Comparison of ENCODE assay signal across 8 cellular contexts in the genomic region with DNA sequence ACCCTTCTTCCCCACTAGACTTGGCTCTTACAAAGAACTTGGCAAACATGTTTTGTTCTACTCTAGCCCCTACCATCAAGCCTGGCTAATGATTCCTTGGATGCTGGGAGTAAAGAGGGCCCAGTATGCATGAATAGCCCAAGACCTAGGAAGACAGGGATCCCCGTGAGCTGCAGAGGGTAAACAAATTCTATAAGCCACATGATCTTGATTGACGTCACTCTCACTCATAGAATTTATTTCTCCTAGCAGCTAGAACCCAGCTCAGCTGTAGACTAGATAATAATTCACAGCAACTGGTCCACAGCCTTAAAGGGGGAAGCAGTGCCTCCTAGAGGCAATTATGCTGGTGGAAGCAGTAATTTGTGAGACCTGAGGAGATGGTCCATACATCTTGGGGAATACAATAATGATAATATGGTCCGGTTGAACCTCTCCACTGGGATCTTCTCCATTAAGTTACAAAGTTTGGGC. TPM values are rescaled to one million over a fixed set of nuclear protein-coding genes. Genes with fewer than 3 reads are reported as not detected.
DNase-seq lines count a peak whose midpoint lies in the region; ATAC-seq, FAIRE-seq and TF ChIP-seq lines count a peak whose summit lies in the region.

No MANE protein-coding gene starts in this region.

- no peaks in the 10 kb centered on the region for H3K27me3 ChIP-seq in astrocyte (ENCODE audit: insufficient read depth, low read length)

- no peak for FAIRE-seq in astrocyte (lab: Jason Lieb, UNC)

- TF ChIP-seq CTCF in astrocyte (IDR thresholded peaks at IDR 0.05; ENCODE audit: insufficient read depth, low read depth, low read length), result no peak
- peak; percentile 27 for TF ChIP-seq CTCF in neural crest cell (conservative IDR thresholded peaks at IDR 0.05)

- H3K9me3 Mint-ChIP-seq in astrocyte (ENCODE audit: unreplicated experiment) (no peaks in the 10 kb centered on the region), neural crest cell (no peaks in the 10 kb centered on the region)

- H3K4me1 Mint-ChIP-seq in astrocyte (ENCODE audit: low read depth, unreplicated experiment) (peaks cover 5% of the 10 kb centered on the region), neural crest cell (peaks cover 4% of the 10 kb centered on the region)

- H4K20me1 ChIP-seq in astrocyte (ENCODE audit: insufficient read depth, low read length), result peaks cover 14% of the 10 kb centered on the region

- DNase-seq in KBM-7 (peak; percentile 38), astrocyte (ENCODE audit: low read depth) (no peak), neural crest cell (ENCODE audit: low read depth, low spot score) (no peak), glomerular visceral epithelial cell (ENCODE audit: extremely low spot score) (no peak), dedifferentiated amniotic fluid mesenchymal stem cell (ENCODE audit: extremely low spot score) (no peak), islet precursor cell (no peak), amygdala (lab: John Stamatoyannopoulos, UW) (no peak)

- H3K36me3 ChIP-seq in astrocyte (ENCODE audit: insufficient read depth, low read length), result no peaks in the 10 kb centered on the region

- no peak overlapping the region for H3K27ac ChIP-seq in astrocyte (ENCODE audit: low read depth, low read length)

- H3K79me2 ChIP-seq in astrocyte (ENCODE audit: insufficient read depth, low read length), result no peaks in the 10 kb centered on the region

- H2AFZ ChIP-seq in astrocyte (ENCODE audit: low read depth, low read length), result no peak overlapping the region

- H3K4me1 ChIP-seq in astrocyte (ENCODE audit: insufficient read depth, low read length), result no peaks in the 10 kb centered on the region

- H3K4me3 Mint-ChIP-seq in astrocyte (ENCODE audit: unreplicated experiment), result no peak overlapping the region
- H3K4me3 Mint-ChIP-seq in neural crest cell, result no peak overlapping the region

- in situ Hi-C loops in KBM-7 (cut with MboI; ENCODE audit: low pct_unique_long_range_greater_than_20kb, low sequenced_read_pairs), result no loop called here

- H3K4me3 ChIP-seq in astrocyte (ENCODE audit: insufficient read depth, low read depth, low read length), result no peak overlapping the region

- H3K27ac Mint-ChIP-seq in astrocyte (ENCODE audit: unreplicated experiment) (peak overlapping the region; percentile 47), neural crest cell (ENCODE audit: unreplicated experiment) (no peak overlapping the region)

- H3K36me3 Mint-ChIP-seq in astrocyte (ENCODE audit: low read depth, unreplicated experiment), result peaks cover 7% of the 10 kb centered on the region
- no peaks in the 10 kb centered on the region for H3K36me3 Mint-ChIP-seq in neural crest cell (ENCODE audit: low read depth)

- no peak overlapping the region for H3K9ac ChIP-seq in astrocyte (ENCODE audit: low read length)

- H3K27me3 Mint-ChIP-seq in astrocyte (ENCODE audit: low read depth, unreplicated experiment) (no peaks in the 10 kb centered on the region), neural crest cell (ENCODE audit: low read depth) (no peaks in the 10 kb centered on the region)

- no peak overlapping the region for H3K4me2 ChIP-seq in astrocyte (ENCODE audit: low read length)

- H3K9me3 ChIP-seq in astrocyte (ENCODE audit: insufficient read depth, low read depth, low read length), result no peaks in the 10 kb centered on the region

- peak; percentile 71 for ATAC-seq in GM18868 (IDR thresholded peaks at IDR 0.05; ENCODE audit: unreplicated experiment)

RNA-seq across cellular contexts. Expression of gene USO1, which starts 16.1 kb away (rescaled TPM):
- 104 and 105 TPM in 2 replicates for total RNA-seq in astrocyte
- total RNA-seq in neural crest cell, result 41.2 and 45.5 TPM in 2 replicates

RNA-seq across cellular contexts. Expression of gene G3BP2, which starts 35.0 kb away (rescaled TPM):
- total RNA-seq in astrocyte (281 and 285 TPM in 2 replicates), neural crest cell (204 TPM in 2 replicates)
